11 cellular contexts compared by ENCODE assay signal in genomic region chr17:40327735-40328385, GRCh38. TPM values are rescaled to one million over a fixed set of nuclear protein-coding genes. Genes with fewer than 3 reads are reported as not detected.
DNase-seq lines count a peak whose midpoint lies in the region; ATAC-seq and TF ChIP-seq lines count a peak whose summit lies in the region.
"Had no signal": no experiment of that assay in that cellular context is flagged by ENCODE, and none has a peak within 500 bp of the region (broad histone marks: within the 10 kb centered on the region; RNA-seq: fewer than 3 reads in every experiment).

No MANE protein-coding gene starts in this region.

- H3K4ac ChIP-seq in mesendoderm (ENCODE audit: low read depth, low read length): no peak overlapping the region

- H3K27me3 ChIP-seq in Peyer's patch: no peaks in the 10 kb centered on the region
- H3K27me3 ChIP-seq in esophagus muscularis mucosa: no peaks in the 10 kb centered on the region
- H3K27me3 ChIP-seq in neutrophil: no peaks in the 10 kb centered on the region
- H3K27me3 ChIP-seq in mesendoderm (ENCODE audit: insufficient read depth, low read length, poor library complexity): no peaks in the 10 kb centered on the region

- H3K9me3 Mint-ChIP-seq in CD14-positive monocyte: no peaks in the 10 kb centered on the region

- POLR2A ChIA-PET in GM10248 (lab: Yijun Ruan, JAX): interaction anchor here (0.5 kb wide), 1 partner anchor 28 kb away, joined by 3 read pairs; no protein-coding TSS in a partner anchor

- no peaks in the 10 kb centered on the region for H3K79me2 ChIP-seq in mesendoderm (ENCODE audit: control insufficient read depth, insufficient read depth, low read length)

- H3K4me3 Mint-ChIP-seq in CD14-positive monocyte: peak overlapping the region; percentile 66 to 81

- H3K18ac ChIP-seq in mesendoderm (ENCODE audit: low read length): no peak overlapping the region

- peaks cover 94% of the 10 kb centered on the region for H3K4me1 Mint-ChIP-seq in CD14-positive monocyte

- no peak overlapping the region for H2BK120ac ChIP-seq in mesendoderm (ENCODE audit: low read depth, low read length)

- no peak overlapping the region for H3K4me2 ChIP-seq in mesendoderm (ENCODE audit: low read length)

- H2BK15ac ChIP-seq in mesendoderm (replicated peaks; ENCODE audit: low read depth): no peak overlapping the region

- DNase-seq in CD14-positive monocyte (ENCODE audit: low spot score) (no peak), Peyer's patch (peak in 1 of 3 donors; percentile 52), esophagus muscularis mucosa (ENCODE audit: extremely low spot score) (no peak), NCI-H226 (no peak), mesendoderm (no peak), GM10248 (ENCODE audit: extremely low spot score) (no peak)
- DNase-seq: hippocampal formation, NCI-H510A had no signal

- no peak overlapping the region for H2AK5ac ChIP-seq in mesendoderm (ENCODE audit: low read length)

- no peak for TF ChIP-seq CTCF in CD14-positive monocyte (IDR thresholded peaks at IDR 0.05)
- TF ChIP-seq CTCF in Peyer's patch (IDR thresholded peaks at IDR 0.05): no peak
- no peak for TF ChIP-seq CTCF in esophagus muscularis mucosa (IDR thresholded peaks at IDR 0.05)
- no peak for TF ChIP-seq CTCF in neutrophil (IDR thresholded peaks at IDR 0.05)
- no peak for TF ChIP-seq CTCF in GM10248 (IDR thresholded peaks at IDR 0.05; ENCODE audit: control extremely low read depth, extremely low read depth, low read depth, missing control alignments)

- no peak overlapping the region for H3K56ac ChIP-seq in mesendoderm (ENCODE audit: low read length)

- H3K9me3 ChIP-seq in Peyer's patch (no peaks in the 10 kb centered on the region), esophagus muscularis mucosa (no peaks in the 10 kb centered on the region), neutrophil (no peaks in the 10 kb centered on the region)

- peaks cover 13% of the 10 kb centered on the region for H3K79me1 ChIP-seq in mesendoderm (ENCODE audit: low read length)

- TF ChIP-seq POLR2A in Peyer's patch (IDR thresholded peaks at IDR 0.05) (no peak), esophagus muscularis mucosa (IDR thresholded peaks at IDR 0.05; ENCODE audit: low read depth) (no peak)

- TF ChIP-seq EP300 in esophagus muscularis mucosa (IDR thresholded peaks at IDR 0.05): no peak

- intact Hi-C loops in CD14-positive monocyte (cut with micrococcal nuclease) (no loop called here), esophagus muscularis mucosa (cut with DNase I) (no loop called here)

- H3K27ac ChIP-seq in Peyer's patch: peak overlapping the region; percentile 46 to 98 (median 74)
- H3K27ac ChIP-seq in esophagus muscularis mucosa (replicated peaks in 1 of 4): peak overlapping the region; percentile 94 to 98 (median 96)
- peak overlapping the region; percentile 98 for H3K27ac ChIP-seq in neutrophil
- no peak overlapping the region for H3K27ac ChIP-seq in mesendoderm (ENCODE audit: low read depth, low read length)

- CTCF ChIA-PET in GM10248 (lab: Yijun Ruan, JAX): interaction anchor here (0.9 to 6.9 kb wide), 7 partner anchors 12 to 205 kb away, joined by 3 to 50 read pairs (median 6); no protein-coding TSS in a partner anchor

- H3K4me1 ChIP-seq in Peyer's patch (peaks cover 11 to 97% (median 75%) of the 10 kb centered on the region in 4 donors), esophagus muscularis mucosa (peaks cover 100% of the 10 kb centered on the region in 4 donors), neutrophil (ENCODE audit: control insufficient read depth in 1 of 2, insufficient read depth in 1 of 2, low read depth in 1 of 2, low read length in 1 of 2) (peaks cover 100% of the 10 kb centered on the region in 2 experiments), mesendoderm (ENCODE audit: control insufficient read depth, low read depth, low read length) (no peaks in the 10 kb centered on the region)

- peaks cover 0 to 11% (median 0%) of the 10 kb centered on the region in 3 donors for H3K36me3 ChIP-seq in Peyer's patch
- H3K36me3 ChIP-seq in esophagus muscularis mucosa: peaks cover 0 to 5% (median 2%) of the 10 kb centered on the region in 4 donors
- peaks cover 20% of the 10 kb centered on the region for H3K36me3 ChIP-seq in neutrophil
- H3K36me3 ChIP-seq in mesendoderm (ENCODE audit: control insufficient read depth, insufficient read depth, low read length): no peaks in the 10 kb centered on the region

- H3K27me3 Mint-ChIP-seq in CD14-positive monocyte (ENCODE audit: low read depth in 3 of 3): peaks cover 0 to 4% (median 4%) of the 10 kb centered on the region in 3 donors
- H3K27me3 Mint-ChIP-seq: progenitor cell of endocrine pancreas had no signal

- H3K27ac Mint-ChIP-seq in CD14-positive monocyte: peak overlapping the region; percentile 96 to 100 (median 100)

- H4K5ac ChIP-seq in mesendoderm (ENCODE audit: low read length): no peak overlapping the region

- H3K36me3 Mint-ChIP-seq in CD14-positive monocyte: peaks cover 36 to 53% of the 10 kb centered on the region in 2 donors

- H3K9ac ChIP-seq in mesendoderm (ENCODE audit: low read length): no peak overlapping the region

- no peak overlapping the region for H3K4me3 ChIP-seq in Peyer's patch
- H3K4me3 ChIP-seq in esophagus muscularis mucosa: no peak overlapping the region
- H3K4me3 ChIP-seq in neutrophil (ENCODE audit: low read depth in 1 of 2, low read length in 1 of 2): peak overlapping the region; percentile 60 to 88
- no peak overlapping the region for H3K4me3 ChIP-seq in mesendoderm (ENCODE audit: low read length)

- no peak overlapping the region for H2BK5ac ChIP-seq in mesendoderm (ENCODE audit: low read length)

- ATAC-seq in HG03442 (IDR thresholded peaks at IDR 0.05; ENCODE audit: unreplicated experiment): no peak

- no peak overlapping the region for H3K23ac ChIP-seq in mesendoderm (ENCODE audit: low read length)

- 0% methylated on average over 1 of the region's 3 CpGs for whole genome bisulfite sequencing in esophagus muscularis mucosa
- WGBS in mesendoderm (ENCODE audit: extremely low coverage, insufficient coverage, low lambda C conversion rate): no CpG with 5 or more reads among the region's 3 CpGs

- H4K8ac ChIP-seq in mesendoderm (ENCODE audit: low read depth, low read length): no peak overlapping the region

RNA-seq across cellular contexts. Expression of gene RARA, which starts 18.9 kb away (rescaled TPM):
- polyA plus RNA-seq in CD14-positive monocyte: 10 to 100 TPM; 14.9 to 29.4 TPM
- 10 to 100 TPM; 46.2 to 93.3 (median 72.1) TPM for total RNA-seq in Peyer's patch
- 10 to 100 TPM; 26.2 to 53.5 (median 52.2) TPM for total RNA-seq in esophagus muscularis mucosa
- 30.6 TPM for polyA plus RNA-seq in mesendoderm (2013, experiment 1 of 2)
- polyA plus RNA-seq in mesendoderm (2013, experiment 2 of 2): 29.9 TPM

RNA-seq across cellular contexts. Expression of gene GJD3, which starts 36.7 kb away (rescaled TPM):
- not detected for polyA plus RNA-seq in CD14-positive monocyte
- total RNA-seq in Peyer's patch (1 to 10 TPM in 1 of 4 donors, not detected in 3; 1.6 TPM), esophagus muscularis mucosa (under 1 TPM in 2 of 4 donors, not detected in 2; 0.40 to 0.50 TPM)
- polyA plus RNA-seq in mesendoderm (2013, experiment 1 of 2): not detected
- not detected for polyA plus RNA-seq in mesendoderm (2013, experiment 2 of 2)
- total RNA-seq: progenitor cell of endocrine pancreas had no signal

RNA-seq across cellular contexts. Expression of gene CDC6, which starts 40.2 kb away (rescaled TPM):
- under 1 TPM in 1 of 2 donors, not detected in 1; 0.11 TPM for polyA plus RNA-seq in CD14-positive monocyte
- 10 to 100 TPM in 1 of 4 donors, 1 to 10 TPM in 3; 2.5 to 21.5 (median 3.4) TPM for total RNA-seq in Peyer's patch
- total RNA-seq in esophagus muscularis mucosa: under 1 TPM; 0.32 to 0.83 (median 0.44) TPM
- polyA plus RNA-seq in mesendoderm (2013, experiment 1 of 2): 114 TPM
- polyA plus RNA-seq in mesendoderm (2013, experiment 2 of 2): 117 TPM

Comparison
In these comparisons a context has a peak if more than half of its experiments do, and no peak if none do; other contexts are left out.
1. H3K4me3 ChIP-seq: peak in neutrophil (2 of 2); none in Peyer's patch (0 of 4), esophagus muscularis mucosa (0 of 4) and mesendoderm (single experiment).